8 cellular contexts compared by ENCODE assay signal in the genomic region with DNA sequence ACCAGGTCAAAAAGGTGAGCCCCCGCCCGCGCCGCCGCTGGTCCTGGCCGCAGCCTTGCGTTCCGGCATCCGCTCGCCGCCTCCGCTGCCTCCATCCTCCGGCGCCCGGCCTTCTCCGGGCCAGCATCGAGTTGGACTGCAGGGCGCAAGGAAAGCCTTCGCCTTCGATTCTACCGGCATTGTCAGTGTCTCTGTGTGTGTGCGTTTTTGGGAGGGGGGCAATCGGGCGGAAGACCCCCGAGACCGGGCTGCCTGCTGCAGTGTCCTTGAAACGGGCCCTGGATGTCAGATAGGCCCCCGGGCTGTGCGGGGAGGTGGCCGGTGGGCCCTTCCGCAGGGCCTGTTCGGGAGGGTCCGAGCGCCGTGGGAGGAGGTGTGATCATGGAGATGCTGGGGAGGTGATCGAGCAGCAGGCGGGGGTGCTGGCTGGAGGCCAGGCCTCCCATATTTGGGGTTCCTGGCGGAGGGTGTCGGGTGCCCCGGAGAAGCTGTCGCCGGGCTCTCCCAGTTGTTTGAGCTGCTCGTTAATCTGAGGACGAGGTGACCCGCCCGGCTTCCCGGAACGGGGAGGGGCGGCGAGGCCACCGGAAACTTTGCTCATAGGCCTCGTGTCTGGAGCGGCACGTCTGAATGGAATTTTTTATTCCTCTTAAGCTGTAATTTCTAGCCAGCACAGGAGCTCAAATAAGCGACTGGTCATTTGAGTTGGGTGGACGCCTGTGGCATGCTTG. TPM values are rescaled to one million over a fixed set of nuclear protein-coding genes. Genes with fewer than 3 reads are reported as not detected.
DNase-seq lines count a peak whose midpoint lies in the region; ATAC-seq and TF ChIP-seq lines count a peak whose summit lies in the region.

No MANE protein-coding gene starts in this region.

- H3K18ac ChIP-seq in IMR-90 (ENCODE audit: low read depth, low read length), result peak overlapping the region; percentile 21; the same call in 1 of the 2 replicates

- no peaks in the 10 kb centered on the region for H3K36me3 ChIP-seq in CD8-positive, alpha-beta T cell (ENCODE audit: insufficient read depth, low read length)
- no peaks in the 10 kb centered on the region for H3K36me3 ChIP-seq in IMR-90 (ENCODE audit: control insufficient read depth, insufficient read depth, low read length)

- DNase-seq in CD8-positive, alpha-beta T cell, result peak; percentile 28 to 79 (median 75)
- DNase-seq in IMR-90 (peak; percentile 53), dermis blood vessel endothelial cell (peak; percentile 84), lung microvascular endothelial cell (ENCODE audit: low read depth in 2 of 2) (peak; percentile 80 to 88), COLO829 (ENCODE audit: low spot score) (no peak)
- DNase-seq in activated CD4-positive, alpha-beta T cell treated with anti-CD3 and anti-CD28 coated beads, Interleukin-2, amount 50 U/mL, for 4 hours, result peak; percentile 75 to 79
- peak; percentile 50 for DNase-seq in stimulated activated CD8-positive, alpha-beta memory T cell treated with anti-CD3 and anti-CD28 coated beads, Interleukin-15, amount 100 ng/mL, for 24 hours (ENCODE audit: low read depth)

- H3K79me1 ChIP-seq in IMR-90 (ENCODE audit: low read depth in 1 of 2, low read length in 2 of 2), result peaks cover 20 to 61% of the 10 kb centered on the region in 2 experiments

- H2AK9ac ChIP-seq in IMR-90 (replicated peaks; ENCODE audit: low read depth, low read length, poor library complexity), result peak overlapping the region; percentile 99

- POLR2A ChIA-PET in CD8-positive, alpha-beta T cell (lab: Charles Lee), result interaction anchor here (0.5 to 2.9 kb wide), 6 partner anchors 8 to 188 kb away, joined by 3 to 18 read pairs (median 4); no protein-coding TSS in a partner anchor
- POLR2A ChIA-PET in IMR-90 (lab: Charles Lee; ENCODE audit: unreplicated experiment), result interaction anchor here (0.7 kb wide), 1 partner anchor 16 kb away, joined by 3 read pairs; no protein-coding TSS in a partner anchor

- H3K4me2 ChIP-seq in IMR-90 (ENCODE audit: low read depth, low read length), result peak overlapping the region; percentile 97

- no peak overlapping the region for H4K5ac ChIP-seq in IMR-90 (ENCODE audit: low read depth, low read length)

- ATAC-seq in CD8-positive, alpha-beta T cell, result peak; percentile 19
- ATAC-seq in GM21360 (IDR thresholded peaks at IDR 0.05; ENCODE audit: unreplicated experiment) (peak; percentile 8), IMR-90 (ENCODE audit: low read depth) (peak; percentile 41)

- H3K56ac ChIP-seq in IMR-90 (ENCODE audit: extremely low read depth, insufficient read depth, low read length), result peak overlapping the region; percentile 46

- peak overlapping the region in 1 of 2 experiments; percentile 72; a peak in 3 of 4 replicates for H4K8ac ChIP-seq in IMR-90 (ENCODE audit: low read depth in 2 of 2, low read length in 2 of 2)

- BruUV-seq in IMR-90 (replicated peaks; lab: Mats Ljungman, UMichigan), result no TSS peak

- intact Hi-C loops in CD8-positive, alpha-beta T cell (cut with DNase I, micrococcal nuclease), result loop anchor here (1.0 to 10.0 kb wide), 14 partner anchors 40 to 1086 kb away; partner anchors contain the start of genes HNRNPH3 (in 2 of the 2), PBLD (in 2 of the 2), VPS26A (in 2 of the 2) and DDX50 (in 1 of the 2)
- intact Hi-C loops in IMR-90 (cut with micrococcal nuclease), result loop anchor here (1.0 to 5.0 kb wide), 3 partner anchors 43 to 82 kb away; no protein-coding TSS in a partner anchor

- peak overlapping the region; percentile 86; the same call in 1 of the 2 replicates for H2AK5ac ChIP-seq in IMR-90 (ENCODE audit: low read depth, low read length)

- H3K36me3 Mint-ChIP-seq in CD8-positive, alpha-beta T cell, result peaks cover 3% of the 10 kb centered on the region

- no peaks in the 10 kb centered on the region for H3K9me3 Mint-ChIP-seq in CD8-positive, alpha-beta T cell

- peak overlapping the region; percentile 86 for H3K9ac ChIP-seq in IMR-90 (ENCODE audit: low read depth, low read length)

- peak overlapping the region; percentile 83 for H3K23ac ChIP-seq in IMR-90 (ENCODE audit: low read depth, low read length)

- no peak for TF ChIP-seq CTCF in CD8-positive, alpha-beta T cell (IDR thresholded peaks at IDR 0.05)
- no peak for TF ChIP-seq CTCF in IMR-90 (conservative IDR thresholded peaks at IDR 0.05; ENCODE audit: low read depth, low read length)

- CTCF ChIA-PET in CD8-positive, alpha-beta T cell (lab: Charles Lee), result interaction anchor here (0.9 to 3.0 kb wide), 7 partner anchors 9 to 88 kb away, joined by 3 to 11 read pairs (median 5); no protein-coding TSS in a partner anchor
- CTCF ChIA-PET in IMR-90 (lab: Yijun Ruan, JAX), result interaction anchor here (0.6 kb wide), 1 partner anchor 366 kb away, joined by 3 read pairs; no protein-coding TSS in a partner anchor

- H4K91ac ChIP-seq in IMR-90 (ENCODE audit: insufficient read depth, low read depth, low read length), result peak overlapping the region; percentile 82

- H3K9me3 ChIP-seq in CD8-positive, alpha-beta T cell (ENCODE audit: low read length), result no peaks in the 10 kb centered on the region
- no peaks in the 10 kb centered on the region for H3K9me3 ChIP-seq in IMR-90 (ENCODE audit: control insufficient read depth, insufficient read depth, low read length)

- peaks cover 37% of the 10 kb centered on the region for H3K9me1 ChIP-seq in IMR-90 (ENCODE audit: insufficient read depth, low read length)

- peak overlapping the region; percentile 95 for H3K4me3 Mint-ChIP-seq in CD8-positive, alpha-beta T cell

- H3K4me1 ChIP-seq in CD8-positive, alpha-beta T cell (ENCODE audit: insufficient read depth, low read length), result peaks cover 37% of the 10 kb centered on the region
- H3K4me1 ChIP-seq in IMR-90 (ENCODE audit: control insufficient read depth, insufficient read depth, low read length), result peaks cover 30% of the 10 kb centered on the region

- H3K14ac ChIP-seq in IMR-90 (replicated peaks; ENCODE audit: low read depth, low read length), result peak overlapping the region; percentile 89

- 1% methylated on average over 24 of the region's 56 CpGs; no CpG with 5 or more reads in 1 of the 2 experiments for WGBS in IMR-90 (ENCODE audit: extremely low coverage in 2 of 2, insufficient read length in 1 of 2), 2 experiments

- H3K4me3 ChIP-seq in CD8-positive, alpha-beta T cell (ENCODE audit: low read depth, low read length), result peak overlapping the region; percentile 92
- peak overlapping the region; percentile 90 for H3K4me3 ChIP-seq in IMR-90 (ENCODE audit: insufficient read depth, low read depth, low read length)

- TF ChIP-seq POLR2A in IMR-90 (IDR thresholded peaks at IDR 0.05; ENCODE audit: low read depth, low read length), result 0 out of 2 replicates have a peak, but pooled peaks have one; percentile 17

- H3K4me1 Mint-ChIP-seq in CD8-positive, alpha-beta T cell (ENCODE audit: low read depth), result peaks cover 45% of the 10 kb centered on the region

- peak overlapping the region; percentile 68 for H2BK5ac ChIP-seq in IMR-90 (ENCODE audit: low read depth, low read length, poor library complexity, severe bottlenecking)

- dilution Hi-C loops in IMR-90 (cut with HindIII; ENCODE audit: low sequenced_read_pairs, unreplicated experiment), result no loop called here

- H2BK15ac ChIP-seq in IMR-90 (ENCODE audit: low read depth, low read length), result peak overlapping the region; percentile 23; the same call in 1 of the 3 replicates

- H3K27ac ChIP-seq in CD8-positive, alpha-beta T cell (ENCODE audit: low read depth, low read length), result peak overlapping the region; percentile 89
- peak overlapping the region; percentile 85 for H3K27ac ChIP-seq in IMR-90 (ENCODE audit: insufficient read depth, low read length)

- no peak overlapping the region for H2BK20ac ChIP-seq in IMR-90 (ENCODE audit: low read depth, low read length)

- in situ Hi-C loops in IMR-90 (cut with MboI; ENCODE audit: low sequenced_read_pairs), result no loop called here

- peak overlapping the region; percentile 96 for H2AFZ ChIP-seq in IMR-90 (replicated peaks; ENCODE audit: low read length, poor library complexity)

- H3K4ac ChIP-seq in IMR-90 (ENCODE audit: low read depth, low read length), result peak overlapping the region; percentile 93

- peak overlapping the region; percentile 94 for H3K27ac Mint-ChIP-seq in CD8-positive, alpha-beta T cell

- no peaks in the 10 kb centered on the region for H3K27me3 Mint-ChIP-seq in CD8-positive, alpha-beta T cell (ENCODE audit: low read depth)

- peaks cover 42% of the 10 kb centered on the region for H4K20me1 ChIP-seq in IMR-90 (ENCODE audit: insufficient read depth, low read length)

- no peaks in the 10 kb centered on the region for H3K27me3 ChIP-seq in CD8-positive, alpha-beta T cell (ENCODE audit: insufficient read depth, low read length)
- H3K27me3 ChIP-seq in IMR-90 (ENCODE audit: control insufficient read depth, insufficient read depth, low read length), result no peaks in the 10 kb centered on the region

- TF ChIP-seq RAD21 in IMR-90 (IDR thresholded peaks at IDR 0.05; ENCODE audit: low read length), result no peak

- H2BK120ac ChIP-seq in IMR-90 (ENCODE audit: low read depth, low read length), result peak overlapping the region; percentile 21

TF ChIP-seq in IMR-90, 13 proteins besides CTCF, POLR2A, EP300 and RAD21:
- no peak for TF ChIP-seq FOS (IDR thresholded peaks at IDR 0.05; ENCODE audit: low read depth, low read length)
- TF ChIP-seq NFE2L2 (IDR thresholded peaks at IDR 0.05; ENCODE audit: low read depth, low read length), result no peak
- no peak for TF ChIP-seq SMC3 (IDR thresholded peaks at IDR 0.05; ENCODE audit: low read depth, low read length)
- peak; percentile 79 for TF ChIP-seq MXI1 (IDR thresholded peaks at IDR 0.05; ENCODE audit: borderline replicate concordance, low read depth, low read length)
- TF ChIP-seq ELK1 (IDR thresholded peaks at IDR 0.05; ENCODE audit: borderline replicate concordance, low read depth, low read length), result no peak

RNA-seq across cellular contexts. Expression of gene HK1, which starts 40.9 kb away (rescaled TPM):
- 10 to 100 TPM; 37.0 to 40.0 TPM for total RNA-seq in CD8-positive, alpha-beta T cell
- total RNA-seq in IMR-90 (2012; rRNA removed) (90.5 and 107 TPM in 2 replicates), dermis blood vessel endothelial cell (110 and 142 TPM in 2 replicates), lung microvascular endothelial cell (86.7 and 93.3 TPM in 2 replicates)
- 47.7 and 53.7 TPM in 2 replicates for polyA plus RNA-seq in IMR-90 (2012; rRNA removed)
- polyA plus RNA-seq in IMR-90 (2012; cell fraction: cytosol; rRNA removed), result 31.0 and 34.7 TPM in 2 replicates
- polyA plus RNA-seq in IMR-90 (2012; cell fraction: nucleus; rRNA removed; ENCODE audit: low replicate concordance), result 30.4 and 36.1 TPM in 2 replicates
